Comparison of ENCODE assay signal across 8 cellular contexts in the genomic region with DNA sequence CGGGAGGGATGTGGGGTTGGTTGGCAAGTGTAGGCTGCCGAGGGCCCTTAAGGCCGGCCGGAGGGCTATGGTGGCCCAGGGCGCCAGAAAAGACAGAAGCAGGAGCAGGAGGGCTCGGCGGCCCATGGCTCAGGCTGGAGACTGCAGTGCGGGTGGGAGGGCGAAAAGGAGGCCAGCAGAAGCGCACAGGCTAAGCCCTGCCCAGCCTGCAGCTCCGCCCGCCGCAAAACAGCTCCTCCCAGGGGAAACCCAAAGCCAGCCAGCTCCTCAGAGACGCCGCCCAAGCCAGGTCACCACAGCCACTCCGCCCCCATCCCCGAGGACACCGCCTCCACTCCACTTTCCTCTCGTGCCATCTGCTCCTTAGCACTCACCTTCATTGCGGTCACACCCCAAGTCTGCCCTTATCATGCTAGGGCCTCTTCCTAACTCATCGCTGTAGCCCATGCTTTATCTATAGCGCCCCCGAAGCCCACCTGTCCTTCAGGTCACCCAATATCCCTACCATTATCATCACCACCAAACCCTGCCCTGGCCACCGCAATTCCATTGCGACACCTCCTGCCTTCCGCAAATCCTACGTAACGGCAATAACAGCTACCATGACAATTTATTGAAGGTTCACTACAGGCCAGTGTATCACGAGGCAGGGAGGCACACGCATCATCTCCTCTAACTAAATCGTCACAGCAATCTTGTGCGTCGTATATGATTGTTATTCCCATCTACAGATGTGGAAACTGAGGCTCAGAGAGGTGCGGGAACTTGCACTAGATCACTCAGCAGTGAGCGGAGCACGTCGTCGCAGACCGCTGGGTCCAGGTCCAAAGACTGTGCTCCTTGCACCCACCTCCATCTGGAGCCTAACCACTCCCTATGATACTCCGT. TPM values are rescaled to one million over a fixed set of nuclear protein-coding genes. Genes with fewer than 3 reads are reported as not detected.
A peak's percentile ranks its signal among the peaks of the same experiment; 100 is the strongest.
DNase-seq lines count a peak whose midpoint lies in the region; ATAC-seq and TF ChIP-seq lines count a peak whose summit lies in the region.

PRCP (minus strand) TSS at position 154 of the 888 bp plus-strand sequence; CDS start at position 126, 28 bp downstream.

- H3K27me3 ChIP-seq in GM06990 (replicated peaks; ENCODE audit: control insufficient read depth, insufficient read depth, low read length) (no peaks in the 10 kb centered on the region), thymus (ENCODE audit: control insufficient read depth, insufficient read depth) (no peaks in the 10 kb centered on the region)

- peak within 1 kb of the TSS; percentile 100 for H3K4me3 Mint-ChIP-seq in activated naive CD8-positive, alpha-beta T cell
- peak within 1 kb of the TSS; percentile 98 for H3K4me3 Mint-ChIP-seq in glutamatergic neuron (ENCODE audit: unreplicated experiment)
- peak within 1 kb of the TSS; percentile 99 for H3K4me3 Mint-ChIP-seq in osteocyte (ENCODE audit: unreplicated experiment)

- peak; percentile 86 for ATAC-seq in HG02571 (IDR thresholded peaks at IDR 0.05; ENCODE audit: unreplicated experiment)

- no peaks in the 10 kb centered on the region for H3K9me3 ChIP-seq in thymus (ENCODE audit: control insufficient read depth)

- H3K4me3 ChIP-seq in GM06990 (replicated peaks; ENCODE audit: low read depth, low read length) = peak within 1 kb of the TSS; percentile 88
- peak within 1 kb of the TSS; percentile 59 for H3K4me3 ChIP-seq in thymus (ENCODE audit: low read length)

- H3K27ac Mint-ChIP-seq in activated naive CD8-positive, alpha-beta T cell = peak within 1 kb of the TSS; percentile 100
- H3K27ac Mint-ChIP-seq in glutamatergic neuron (ENCODE audit: unreplicated experiment) = peak within 1 kb of the TSS; percentile 83
- H3K27ac Mint-ChIP-seq in osteocyte (ENCODE audit: unreplicated experiment) = peak within 1 kb of the TSS; percentile 96

- H3K9me3 Mint-ChIP-seq in activated naive CD8-positive, alpha-beta T cell (ENCODE audit: low read depth) = no peaks in the 10 kb centered on the region
- H3K9me3 Mint-ChIP-seq in glutamatergic neuron (ENCODE audit: unreplicated experiment) = peaks cover 6% of the 10 kb centered on the region
- no peaks in the 10 kb centered on the region for H3K9me3 Mint-ChIP-seq in osteocyte (ENCODE audit: unreplicated experiment)

- H3K27ac ChIP-seq in thymus (ENCODE audit: low read depth) = peak within 1 kb of the TSS; percentile 95

- peak; percentile 90 for DNase-seq in GM06990 (ENCODE audit: extremely low read depth, insufficient read length)
- DNase-seq in NCI-H1092 (lab: John Stamatoyannopoulos, UW) = peak; percentile 69
- DNase-seq in SKM-1 (lab: John Stamatoyannopoulos, UW; ENCODE audit: unreplicated experiment) = peak; percentile 93
- peak; percentile 85 for DNase-seq in glutamatergic neuron
- DNase-seq in osteocyte (ENCODE audit: extremely low spot score, unreplicated experiment) = peak; percentile 94

- under 1% methylated on average over 40 of the region's 40 CpGs for WGBS in thymus

- no peaks in the 10 kb centered on the region for H3K27me3 Mint-ChIP-seq in activated naive CD8-positive, alpha-beta T cell
- peaks cover 2% of the 10 kb centered on the region for H3K27me3 Mint-ChIP-seq in glutamatergic neuron (ENCODE audit: unreplicated experiment)
- no peaks in the 10 kb centered on the region for H3K27me3 Mint-ChIP-seq in osteocyte (ENCODE audit: unreplicated experiment)

- peaks cover 60% of the 10 kb centered on the region for H3K4me1 Mint-ChIP-seq in activated naive CD8-positive, alpha-beta T cell (ENCODE audit: low read depth)
- H3K4me1 Mint-ChIP-seq in glutamatergic neuron (ENCODE audit: low read depth, unreplicated experiment) (peaks cover 10% of the 10 kb centered on the region), osteocyte (ENCODE audit: unreplicated experiment) (peaks cover 21% of the 10 kb centered on the region)

- peaks cover 2% of the 10 kb centered on the region for H3K36me3 Mint-ChIP-seq in activated naive CD8-positive, alpha-beta T cell
- H3K36me3 Mint-ChIP-seq in glutamatergic neuron (ENCODE audit: unreplicated experiment) (no peaks in the 10 kb centered on the region), osteocyte (ENCODE audit: unreplicated experiment) (no peaks in the 10 kb centered on the region)

- H3K4me1 ChIP-seq in thymus (ENCODE audit: control insufficient read depth, insufficient read depth, low read length) = peaks cover 15% of the 10 kb centered on the region

- TF ChIP-seq CTCF in GM06990 (IDR thresholded peaks at IDR 0.05; ENCODE audit: insufficient read depth, low read length, poor library complexity, severe bottlenecking) (no peak), glutamatergic neuron (IDR thresholded peaks at IDR 0.05; ENCODE audit: partially characterized antibody, unreplicated experiment) (no peak), osteocyte (IDR thresholded peaks at IDR 0.05) (peak; percentile 13)

- H3K36me3 ChIP-seq in GM06990 (ENCODE audit: control insufficient read depth, insufficient read depth, low read length) = no peaks in the 10 kb centered on the region
- no peaks in the 10 kb centered on the region for H3K36me3 ChIP-seq in thymus (ENCODE audit: control insufficient read depth, insufficient read depth)

RNA-seq across cellular contexts. Expression of gene PRCP, which starts in this region (rescaled TPM):
- total RNA-seq in glutamatergic neuron (ENCODE audit: unreplicated experiment) (12.3 TPM), osteocyte (55.5 and 64.5 TPM in 2 replicates)
- polyA plus RNA-seq in thymus = 38.4 TPM

Comparison
In these comparisons a context has a peak if more than half of its experiments do, and no peak if none do; other contexts are left out.
1. Peak in every context shown above with its lines: DNase-seq, ATAC-seq, H3K4me3 ChIP-seq and H3K27ac ChIP-seq.